In the genomic region with DNA sequence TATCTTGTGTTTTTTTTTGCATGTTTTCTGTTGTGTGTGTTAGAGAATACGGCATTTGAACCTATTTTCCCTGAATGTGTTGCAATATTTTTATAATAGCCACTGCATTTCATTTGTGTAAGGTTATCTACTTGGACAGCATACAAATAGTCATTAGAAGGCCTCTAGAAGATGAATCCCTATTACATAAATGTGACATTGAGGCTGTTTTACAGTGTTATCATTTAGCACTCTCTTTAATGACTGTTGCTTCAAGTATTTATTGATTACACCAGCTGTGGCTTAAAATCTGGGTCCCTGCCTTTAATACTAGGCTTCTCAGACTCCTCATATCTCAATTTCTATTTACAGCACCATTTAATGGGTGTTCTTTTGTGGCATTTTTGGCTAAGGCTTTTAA, we compare ENCODE assay signal across 16 cellular contexts.
DNase-seq lines count a peak whose midpoint lies in the region; ATAC-seq and TF ChIP-seq lines count a peak whose summit lies in the region.
"Had no signal": no experiment of that assay in that cellular context is flagged by ENCODE, and none has a peak within 500 bp of the region (broad histone marks: within the 10 kb centered on the region; RNA-seq: fewer than 3 reads in every experiment).

No MANE protein-coding gene starts in this region.

- intact Hi-C loops in left ventricle myocardium inferior (cut with micrococcal nuclease) (no loop called here), cardiac septum (cut with DNase I) (no loop called here)

- no peaks in the 10 kb centered on the region for H3K27me3 ChIP-seq in left ventricle myocardium inferior (ENCODE audit: low read depth)
- H3K27me3 ChIP-seq: BLaER1 treated with 17β-estradiol and CSF1 and Interleukin-3, amounts not matched to agents 10 nM and 100 nM had no signal

- H3K27ac ChIP-seq in left ventricle myocardium inferior (replicated peaks): peak overlapping the region; percentile 25
- H3K27ac ChIP-seq: BLaER1 treated with 17β-estradiol and CSF1 and Interleukin-3, amounts not matched to agents 10 nM and 100 nM had no signal

- H3K4me1 ChIP-seq in left ventricle myocardium inferior: peaks cover 6% of the 10 kb centered on the region
- H3K4me1 ChIP-seq: BLaER1 treated with 17β-estradiol and CSF1 and Interleukin-3, amounts not matched to agents 10 nM and 100 nM had no signal

- peaks cover 27% of the 10 kb centered on the region for H3K9me3 ChIP-seq in left ventricle myocardium inferior (replicated peaks)
- H3K9me3 ChIP-seq: BLaER1 treated with 17β-estradiol and CSF1 and Interleukin-3, amounts not matched to agents 10 nM and 100 nM had no signal

- TF ChIP-seq CTCF in left ventricle myocardium inferior (IDR thresholded peaks at IDR 0.05; ENCODE audit: borderline replicate concordance): no peak

- H3K36me3 ChIP-seq in left ventricle myocardium inferior: no peaks in the 10 kb centered on the region
- H3K36me3 ChIP-seq: BLaER1 treated with 17β-estradiol and CSF1 and Interleukin-3, amounts not matched to agents 10 nM and 100 nM had no signal

- ATAC-seq in GM18520 (IDR thresholded peaks at IDR 0.05; ENCODE audit: unreplicated experiment): no peak
- ATAC-seq: CD8-positive, alpha-beta T cell; GM12878 had no signal

- DNase-seq in NCI-H2171 treated with DMSO at 0.1 percent for 48 hours (lab: John Stamatoyannopoulos, UW) (peak; percentile 5), NCI-H2171 (lab: John Stamatoyannopoulos, UW) (no peak), left ventricle myocardium inferior (no peak), cardiac septum (ENCODE audit: low spot score) (no peak), NCI-H1105 treated with DMSO at 0.1 percent for 48 hours (lab: John Stamatoyannopoulos, UW) (peak; percentile 60), occipital lobe (lab: John Stamatoyannopoulos, UW) (no peak)
- DNase-seq: Calu3; CD8-positive, alpha-beta T cell; DMS 273 treated with DMSO at 0.1 percent for 48 hours; DMS53; DND-41; EL; H9 had no signal

- H3K4me3 ChIP-seq in left ventricle myocardium inferior: no peak overlapping the region
- H3K4me3 ChIP-seq: BLaER1 treated with 17β-estradiol and CSF1 and Interleukin-3, amounts not matched to agents 10 nM and 100 nM; GM12878 had no signal

Comparison
In these comparisons a context has a peak if more than half of its experiments do, and no peak if none do; other contexts are left out.
1. DNase-seq: peak in NCI-H2171 treated with DMSO at 0.1 percent for 48 hours (single experiment) and NCI-H1105 treated with DMSO at 0.1 percent for 48 hours (single experiment); none in NCI-H2171 (single experiment), left ventricle myocardium inferior (single experiment), cardiac septum (single experiment) and occipital lobe (single experiment).